In genomic region chr3:189040934-189041333, GRCh38 we compare ENCODE assay signal across 11 cellular contexts.
"Had no signal": no experiment of that assay in that cellular context is flagged by ENCODE, and none has a peak within 500 bp of the region (broad histone marks: within the 10 kb centered on the region; RNA-seq: fewer than 3 reads in every experiment).

No MANE protein-coding gene starts in this region.

- H3K4me2 ChIP-seq: neural progenitor cell had no signal

- H3K4me3 ChIP-seq: left ventricle myocardium inferior, neural progenitor cell, pancreas, testis, upper lobe of left lung had no signal

- H3K9me3 Mint-ChIP-seq: naive B cell; stimulated activated naive CD8-positive, alpha-beta T cell treated with anti-CD3 and anti-CD28 coated beads, Interleukin-15, amount 100 ng/mL, for 72 hours had no signal

- H3K36me3 Mint-ChIP-seq: naive B cell, neural progenitor cell had no signal

- H3K4me1 ChIP-seq: left ventricle myocardium inferior, neural progenitor cell, pancreas, testis had no signal

- H3K4me1 Mint-ChIP-seq: neural progenitor cell had no signal

- H3K27me3 ChIP-seq: brain microvascular endothelial cell, neural progenitor cell, pancreas, testis, upper lobe of left lung had no signal

- H3K36me3 ChIP-seq: brain microvascular endothelial cell, left ventricle myocardium inferior, neural progenitor cell, pancreas, upper lobe of left lung had no signal

- H3K27me3 Mint-ChIP-seq: naive B cell had no signal

- H3K4me3 Mint-ChIP-seq: activated CD4-positive, alpha-beta T cell treated with anti-CD3 and anti-CD28 coated beads for 36 hours; naive B cell; neural progenitor cell had no signal

- H3K27ac ChIP-seq: brain microvascular endothelial cell, left ventricle myocardium inferior, neural progenitor cell, pancreas, testis, upper lobe of left lung had no signal

- H3K27ac Mint-ChIP-seq: activated CD4-positive, alpha-beta T cell treated with anti-CD3 and anti-CD28 coated beads for 36 hours; neural progenitor cell; stimulated activated naive CD8-positive, alpha-beta T cell treated with anti-CD3 and anti-CD28 coated beads, Interleukin-15, amount 100 ng/mL, for 72 hours had no signal

- H3K9me3 ChIP-seq: pancreas, testis, upper lobe of left lung had no signal

- H3K9ac ChIP-seq: neural progenitor cell had no signal

- DNase-seq: cortex of kidney, kidney, left ventricle myocardium inferior had no signal
